In genomic region chr14:59127437-59127732, GRCh38 we compare ENCODE assay signal across 13 cellular contexts.
A peak's percentile ranks its signal among the peaks of the same experiment; 100 is the strongest.
DNase-seq lines count a peak whose midpoint lies in the region; ATAC-seq, FAIRE-seq and TF ChIP-seq lines count a peak whose summit lies in the region.
"Had no signal": no experiment of that assay in that cellular context is flagged by ENCODE, and none has a peak within 500 bp of the region (broad histone marks: within the 10 kb centered on the region; RNA-seq: fewer than 3 reads in every experiment).

No MANE protein-coding gene starts in this region.

- no peaks in the 10 kb centered on the region for H3K4me1 ChIP-seq in HepG2 (ENCODE audit: insufficient read depth, low read length)
- H3K4me1 ChIP-seq in right lobe of liver = no peaks in the 10 kb centered on the region
- peaks cover 21% of the 10 kb centered on the region for H3K4me1 ChIP-seq in OCI-LY7 (ENCODE audit: insufficient read depth, low read length, poor library complexity, severe bottlenecking)
- H3K4me1 ChIP-seq in K562 (replicated peaks in 1 of 2; ENCODE audit: control insufficient read depth in 2 of 2, insufficient read depth in 2 of 2, low read length in 2 of 2) = no peaks in the 10 kb centered on the region
- H3K4me1 ChIP-seq in HAP-1 = no peaks in the 10 kb centered on the region
- H3K4me1 ChIP-seq: BE2C had no signal

- no peak overlapping the region for H3K4me3 Mint-ChIP-seq in activated CD4-positive, alpha-beta T cell treated with anti-CD3 and anti-CD28 coated beads for 36 hours
- H3K4me3 Mint-ChIP-seq: CD8-positive, alpha-beta memory T cell had no signal

- H3K79me2 ChIP-seq in HepG2 (ENCODE audit: insufficient read depth, low read length) = no peaks in the 10 kb centered on the region
- H3K79me2 ChIP-seq in OCI-LY7 (ENCODE audit: insufficient read depth, low read depth, low read length) = no peaks in the 10 kb centered on the region
- no peaks in the 10 kb centered on the region for H3K79me2 ChIP-seq in K562 (ENCODE audit: control insufficient read depth, insufficient read depth, low read length)

- BruUV-seq in HepG2 (replicated peaks; lab: Mats Ljungman, UMichigan) (no TSS peak), OCI-LY7 (replicated peaks; lab: Mats Ljungman, UMichigan) (no TSS peak), K562 (replicated peaks; lab: Mats Ljungman, UMichigan) (no TSS peak)

- H3K4me3 ChIP-seq in HepG2 (replicated peaks in 1 of 3; ENCODE audit: insufficient read depth in 1 of 3, low read depth in 2 of 3, low read length in 3 of 3) (no peak overlapping the region), right lobe of liver (no peak overlapping the region), OCI-LY7 (ENCODE audit: low read depth, low read length, poor library complexity, severe bottlenecking) (no peak overlapping the region), K562 (no peak overlapping the region), HAP-1 (no peak overlapping the region)
- H3K4me3 ChIP-seq: GM23248, SK-N-MC had no signal

- no peaks in the 10 kb centered on the region for H3K36me3 Mint-ChIP-seq in activated CD4-positive, alpha-beta T cell treated with anti-CD3 and anti-CD28 coated beads for 36 hours (ENCODE audit: low read depth)
- H3K36me3 Mint-ChIP-seq: CD8-positive, alpha-beta memory T cell had no signal

- TF ChIP-seq CTCF in HepG2 (CRISPR knock-in tag; IDR thresholded peaks at IDR 0.05) = no peak
- TF ChIP-seq CTCF in right lobe of liver (IDR thresholded peaks at IDR 0.05) = no peak
- peak; percentile 28; the same call in 1 of the 2 replicates for TF ChIP-seq CTCF in OCI-LY7 (conservative IDR thresholded peaks at IDR 0.05; ENCODE audit: low read length)
- no peak for TF ChIP-seq CTCF in K562 (IDR thresholded peaks at IDR 0.05 in 2 of 3, conservative IDR thresholded peaks at IDR 0.05 in 1 of 3; ENCODE audit: insufficient read depth in 2 of 3, low read depth in 1 of 3, low read length in 3 of 3)

- TF ChIP-seq POLR2A in HepG2 (IDR thresholded peaks at IDR 0.05; ENCODE audit: insufficient read depth in 1 of 2, low read depth in 2 of 2, low read length in 2 of 2) = no peak
- no peak for TF ChIP-seq POLR2A in right lobe of liver (IDR thresholded peaks at IDR 0.05)
- no peak for TF ChIP-seq POLR2A in K562 (conservative IDR thresholded peaks at IDR 0.05)

- H3K9me3 ChIP-seq in HepG2 (ENCODE audit: low read length) = no peaks in the 10 kb centered on the region
- no peaks in the 10 kb centered on the region for H3K9me3 ChIP-seq in right lobe of liver
- no peaks in the 10 kb centered on the region for H3K9me3 ChIP-seq in OCI-LY7 (ENCODE audit: low read length)
- no peaks in the 10 kb centered on the region for H3K9me3 ChIP-seq in K562 (replicated peaks; ENCODE audit: control insufficient read depth, insufficient read depth, low read depth, low read length)
- no peaks in the 10 kb centered on the region for H3K9me3 ChIP-seq in HAP-1
- H3K9me3 ChIP-seq: BE2C had no signal

- POLR2A ChIA-PET in HepG2 (lab: Yijun Ruan, JAX) (no interaction called here), OCI-LY7 (lab: Charles Lee) (no interaction called here), K562 (lab: Yijun Ruan, JAX) (no interaction called here)
- POLR2A ChIA-PET in activated CD4-positive, alpha-beta T cell treated with anti-CD3 and anti-CD28 coated beads for 36 hours (lab: Charles Lee) = no interaction called here

- TF ChIP-seq EP300 in HepG2 (IDR thresholded peaks at IDR 0.05; ENCODE audit: low read depth in 2 of 2, low read length in 2 of 2) = no peak
- TF ChIP-seq EP300 in HepG2 (CRISPR knock-in tag; IDR thresholded peaks at IDR 0.05; ENCODE audit: borderline replicate concordance) = no peak
- no peak for TF ChIP-seq EP300 in K562 (IDR thresholded peaks at IDR 0.05; ENCODE audit: low read length)

- FAIRE-seq in HepG2 (lab: Jason Lieb, UNC) (no peak), K562 (lab: Jason Lieb, UNC) (no peak)

- H3K27me3 ChIP-seq in HepG2 (ENCODE audit: control insufficient read depth in 1 of 2, insufficient read depth in 2 of 2, low read length in 2 of 2) (no peaks in the 10 kb centered on the region), right lobe of liver (no peaks in the 10 kb centered on the region), K562 (ENCODE audit: control insufficient read depth in 2 of 2, insufficient read depth in 2 of 2, low read length in 2 of 2) (no peaks in the 10 kb centered on the region), HAP-1 (ENCODE audit: low read depth) (peaks cover 3% of the 10 kb centered on the region; the same call in 1 of the 2 replicates)
- H3K27me3 ChIP-seq: BE2C had no signal

- H3K27me3 Mint-ChIP-seq in activated CD4-positive, alpha-beta T cell treated with anti-CD3 and anti-CD28 coated beads for 36 hours = peaks cover 8% of the 10 kb centered on the region

- in situ Hi-C loops in HepG2 (cut with HindIII; ENCODE audit: extremely low pct_ligation_motif_present, low pct_unique_long_range_greater_than_20kb) = loop anchor here (5.0 kb wide), 1 partner anchor 315 kb away; no protein-coding TSS in a partner anchor
- in situ Hi-C loops in K562 (cut with MboI) = loop anchor here (5.0 to 10.0 kb wide), 2 partner anchors 315 to 447 kb away; partner anchors contain the start of gene CCDC175
- in situ Hi-C loops in HAP-1 (cut with MboI; ENCODE audit: low sequenced_read_pairs) = loop anchor here (5.0 kb wide), 1 partner anchor 320 kb away; no protein-coding TSS in a partner anchor

- no peak overlapping the region for H3K9ac ChIP-seq in HepG2 (ENCODE audit: insufficient read depth, low read depth, low read length)
- no peak overlapping the region for H3K9ac ChIP-seq in K562 (ENCODE audit: insufficient read depth in 1 of 2, low read depth in 2 of 2, low read length in 2 of 2)
- H3K9ac ChIP-seq: GM23248, KMS-11 had no signal

- no peak for DNase-seq in HepG2 (ENCODE audit: low spot score)
- no peak for DNase-seq in right lobe of liver
- no peak for DNase-seq in OCI-LY7 (ENCODE audit: low spot score)
- no peak for DNase-seq in K562 (ENCODE audit: extremely low read depth in 1 of 4, low spot score in 3 of 4)
- no peak for DNase-seq in activated CD4-positive, alpha-beta T cell treated with anti-CD3 and anti-CD28 coated beads for 36 hours
- no peak for DNase-seq in HAP-1 (ENCODE audit: low spot score in 2 of 2)
- no peak for DNase-seq in amniotic stem cell (lab: John Stamatoyannopoulos, UW)

- no peaks in the 10 kb centered on the region for H3K9me1 ChIP-seq in K562 (ENCODE audit: control insufficient read depth, insufficient read depth, low read length)

- no peak for TF ChIP-seq RAD21 in HepG2 (CRISPR knock-in tag; IDR thresholded peaks at IDR 0.05)
- no peak for TF ChIP-seq RAD21 in K562 (CRISPR knock-in tag; conservative IDR thresholded peaks at IDR 0.05 in 1 of 2, IDR thresholded peaks at IDR 0.05 in 1 of 2)

- no peak for ATAC-seq in HepG2
- no peak for ATAC-seq in right lobe of liver
- no peak for ATAC-seq in K562
- no peak for ATAC-seq in activated CD4-positive, alpha-beta T cell treated with anti-CD3 and anti-CD28 coated beads for 36 hours
- no peak for ATAC-seq in GM21423 (IDR thresholded peaks at IDR 0.05; ENCODE audit: unreplicated experiment)

- H2AFZ ChIP-seq in HepG2 (ENCODE audit: low read length) (no peak overlapping the region), OCI-LY7 (ENCODE audit: low read length) (peak overlapping the region; percentile 36; the same call in 1 of the 2 replicates), K562 (ENCODE audit: low read depth, low read length) (no peak overlapping the region)
- H2AFZ ChIP-seq: GM23248 had no signal

- H4K20me1 ChIP-seq in HepG2 (ENCODE audit: insufficient read depth, low read length) = no peaks in the 10 kb centered on the region
- no peaks in the 10 kb centered on the region for H4K20me1 ChIP-seq in OCI-LY7 (ENCODE audit: insufficient read depth, low read length)
- H4K20me1 ChIP-seq in K562 (replicated peaks; ENCODE audit: control insufficient read depth, insufficient read depth, low read length) = no peaks in the 10 kb centered on the region

- no peak overlapping the region for H3K27ac Mint-ChIP-seq in activated CD4-positive, alpha-beta T cell treated with anti-CD3 and anti-CD28 coated beads for 36 hours
- H3K27ac Mint-ChIP-seq: CD8-positive, alpha-beta memory T cell had no signal

- WGBS in HepG2 (ENCODE audit: low lambda C conversion rate) = 0% methylated on average over 1 of the region's 1 CpG
- WGBS in right lobe of liver (ENCODE audit: insufficient coverage, low coverage, low lambda C conversion rate, missing lambda C conversion rate) = 52% methylated on average over 1 of the region's 1 CpG
- WGBS in K562 (ENCODE audit: insufficient coverage, low coverage, missing lambda C conversion rate) = 0% methylated on average over 1 of the region's 1 CpG

- H3K9me3 Mint-ChIP-seq in activated CD4-positive, alpha-beta T cell treated with anti-CD3 and anti-CD28 coated beads for 36 hours (ENCODE audit: low read depth) = no peaks in the 10 kb centered on the region
- H3K9me3 Mint-ChIP-seq: CD8-positive, alpha-beta memory T cell had no signal

- H3K36me3 ChIP-seq in HepG2 (replicated peaks in 1 of 2; ENCODE audit: control insufficient read depth in 1 of 2, insufficient read depth in 2 of 2, low read length in 2 of 2) (no peaks in the 10 kb centered on the region), right lobe of liver (no peaks in the 10 kb centered on the region), OCI-LY7 (ENCODE audit: insufficient read depth, low read length) (no peaks in the 10 kb centered on the region), K562 (ENCODE audit: control insufficient read depth, insufficient read depth, low read length) (no peaks in the 10 kb centered on the region), HAP-1 (replicated peaks) (no peaks in the 10 kb centered on the region)
- H3K36me3 ChIP-seq: BE2C had no signal

- CTCF ChIA-PET in HepG2 (lab: Yijun Ruan, JAX; ENCODE audit: low intra/inter-chr PET ratio, low total read pairs) (interaction anchor here (3.3 kb wide), 1 partner anchor 317 kb away, joined by 70 read pairs; no protein-coding TSS in a partner anchor), OCI-LY7 (lab: Charles Lee; ENCODE audit: unreplicated experiment) (no interaction called here), K562 (lab: Yijun Ruan, JAX; ENCODE audit: low intra/inter-chr PET ratio) (interaction anchor here (1.0 to 3.0 kb wide), 2 partner anchors 317 to 450 kb away, joined by 4 to 35 read pairs; no protein-coding TSS in a partner anchor)
- CTCF ChIA-PET in activated CD4-positive, alpha-beta T cell treated with anti-CD3 and anti-CD28 coated beads for 36 hours (lab: Charles Lee) = interaction anchor here (1.0 to 1.4 kb wide), 3 partner anchors 61 to 317 kb away, joined by 3 to 5 read pairs (median 5); no protein-coding TSS in a partner anchor

- H3K27ac ChIP-seq in HepG2 (ENCODE audit: extremely low read length, insufficient read depth, low read length) (no peak overlapping the region), right lobe of liver (no peak overlapping the region), OCI-LY7 (ENCODE audit: low read depth, low read length, poor library complexity, severe bottlenecking) (no peak overlapping the region), K562 (ENCODE audit: extremely low read depth, low read depth, low read length) (no peak overlapping the region)
- H3K27ac ChIP-seq: GM23248, KMS-11, SK-N-MC had no signal

- no peaks in the 10 kb centered on the region for H3K9me2 ChIP-seq in OCI-LY7 (ENCODE audit: insufficient read depth, low read length)

- H3K4me1 Mint-ChIP-seq in activated CD4-positive, alpha-beta T cell treated with anti-CD3 and anti-CD28 coated beads for 36 hours = no peaks in the 10 kb centered on the region
- H3K4me1 Mint-ChIP-seq: CD8-positive, alpha-beta memory T cell had no signal

- intact Hi-C loops in HepG2 (cut with micrococcal nuclease; ENCODE audit: unreplicated experiment) = loop anchor here (1.0 to 5.0 kb wide), 5 partner anchors 61 to 317 kb away; partner anchors contain the start of gene DAAM1
- intact Hi-C loops in right lobe of liver (cut with DNase I) = loop anchor here in 1 of 2 donors (5.0 kb wide), 1 partner anchor 320 kb away; no protein-coding TSS in a partner anchor
- intact Hi-C loops in OCI-LY7 (cut with micrococcal nuclease; ENCODE audit: unreplicated experiment) = loop anchor here (1.0 to 5.0 kb wide), 6 partner anchors 61 to 1200 kb away; partner anchors contain the start of genes CCDC175 and DAAM1
- intact Hi-C loops in K562 (cut with micrococcal nuclease) = loop anchor here (1.0 to 10.0 kb wide), 3 partner anchors 317 to 767 kb away; partner anchors contain the start of gene CCDC175
- intact Hi-C loops in activated CD4-positive, alpha-beta T cell treated with anti-CD3 and anti-CD28 coated beads for 36 hours (cut with DNase I, micrococcal nuclease) = loop anchor here (1.0 to 5.0 kb wide), 6 partner anchors 62 to 1057 kb away; partner anchors contain the start of gene CCDC175 (in 2 of the 2)

- H3K4me2 ChIP-seq in HepG2 (ENCODE audit: low read depth, low read length) = no peak overlapping the region
- no peak overlapping the region for H3K4me2 ChIP-seq in OCI-LY7 (ENCODE audit: low read length)
- H3K4me2 ChIP-seq in K562 (ENCODE audit: insufficient read depth, low read length) = no peak overlapping the region
- H3K4me2 ChIP-seq: KMS-11 had no signal

Comparison
In these comparisons a context has a peak if more than half of its experiments do, and no peak if none do; other contexts are left out.
1. Of the 241 proteins assayed by ChIP-seq in both HepG2 and K562: peak only in HepG2: MAFF; only in K562: none; in both: none; in neither: 239; mixed calls (peak in some experiments, not most) for 1.